21 cellular contexts compared by ENCODE assay signal in the genomic region with DNA sequence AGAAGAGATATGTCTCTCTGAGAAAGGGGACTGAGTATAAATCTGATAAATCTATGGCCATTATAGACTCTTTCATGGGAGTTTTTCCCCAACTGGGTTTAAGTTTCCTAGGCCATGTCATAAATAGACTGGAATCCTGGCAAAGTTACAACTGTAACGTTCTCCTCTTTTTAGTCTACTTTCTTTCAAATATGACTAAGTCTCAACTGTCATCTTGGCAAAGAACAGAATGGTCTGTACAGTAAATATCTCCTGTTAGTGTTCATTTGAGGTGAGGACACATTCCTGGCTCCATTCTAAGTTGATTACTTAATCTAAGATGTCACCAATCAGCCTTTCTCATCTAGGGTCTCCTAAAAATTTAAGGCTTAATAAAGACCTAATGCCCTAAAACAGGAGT.
A peak's percentile ranks its signal among the peaks of the same experiment; 100 is the strongest.
DNase-seq lines count a peak whose midpoint lies in the region; ATAC-seq, FAIRE-seq and TF ChIP-seq lines count a peak whose summit lies in the region.
"Had no signal": no experiment of that assay in that cellular context is flagged by ENCODE, and none has a peak within 500 bp of the region (broad histone marks: within the 10 kb centered on the region; RNA-seq: fewer than 3 reads in every experiment).

No MANE protein-coding gene starts in this region.

- FAIRE-seq in H54 (lab: Jason Lieb, UNC) = no peak
- FAIRE-seq: GM12891 had no signal

- DNase-seq in AG08395 (ENCODE audit: low spot score) (peak; percentile 10), LHCN-M2 (ENCODE audit: low read depth) (peak; percentile 71), epithelial cell of esophagus (ENCODE audit: low read depth) (peak; percentile 50), iris pigment epithelial cell (ENCODE audit: low read depth) (peak; percentile 15), H54 (ENCODE audit: insufficient read length, low spot score) (no peak), NCI-H446 treated with DMSO at 0.1 percent for 48 hours (lab: John Stamatoyannopoulos, UW) (no peak)
- DNase-seq: Calu3; CD4-positive, alpha-beta memory T cell; H7; HFFc6; Kasumi-1; NCI-H1092 treated with DMSO at 0.1 percent for 48 hours; NCI-H2081; NCI-H2171 treated with DMSO at 0.1 percent for 48 hours; NCI-H446; SHP77 had no signal

- no peak for ATAC-seq in GM21515 (IDR thresholded peaks at IDR 0.05; ENCODE audit: unreplicated experiment)
- no peak for ATAC-seq in HG03565 (IDR thresholded peaks at IDR 0.05; ENCODE audit: unreplicated experiment)

- no peak overlapping the region for H3K4me3 ChIP-seq in epithelial cell of esophagus (ENCODE audit: low read length)
- H3K4me3 ChIP-seq: BLaER1, SK-N-MC had no signal

- no peak for TF ChIP-seq CTCF in epithelial cell of esophagus (IDR thresholded peaks at IDR 0.05; ENCODE audit: insufficient read depth, low read depth, low read length, missing control alignments)

- no peak for TF ChIP-seq POLR2A in H54 (IDR thresholded peaks at IDR 0.05; ENCODE audit: low read depth, low read length)

Comparison
In these comparisons a context has a peak if more than half of its experiments do, and no peak if none do; other contexts are left out.
1. DNase-seq: peak in AG08395 (single experiment), LHCN-M2 (single experiment), epithelial cell of esophagus (single experiment) and iris pigment epithelial cell (single experiment); none in H54 (single experiment) and NCI-H446 treated with DMSO at 0.1 percent for 48 hours (single experiment).